ENCODE assay signal across 28 cellular contexts in genomic region chr19:20616071-20616470, GRCh38.
"Had no signal": no experiment of that assay in that cellular context is flagged by ENCODE, and none has a peak within 500 bp of the region (broad histone marks: within the 10 kb centered on the region; RNA-seq: fewer than 3 reads in every experiment).

No MANE protein-coding gene starts in this region.

- H3K27me3 ChIP-seq: colonic mucosa, dorsolateral prefrontal cortex, esophagus muscularis mucosa, esophagus squamous epithelium, foreskin keratinocyte, gastrocnemius medialis, gastroesophageal sphincter, heart left ventricle, heart right ventricle had no signal

- ATAC-seq: effector memory CD8-positive, alpha-beta T cell; esophagus mucosa; foreskin keratinocyte; gastrocnemius medialis; gastroesophageal sphincter; heart left ventricle; heart right ventricle had no signal

- H3K27ac ChIP-seq: colonic mucosa, coronary artery, dorsolateral prefrontal cortex, epithelial cell of prostate, esophagus muscularis mucosa, esophagus squamous epithelium, foreskin keratinocyte, gastrocnemius medialis, gastroesophageal sphincter, heart left ventricle, heart right ventricle had no signal

- DNase-seq: colonic mucosa; cortex of kidney; dermis blood vessel endothelial cell; dorsolateral prefrontal cortex; effector CD4-positive, alpha-beta T cell; effector CD8-positive, alpha-beta T cell; effector memory CD4-positive, alpha-beta T cell; effector memory CD8-positive, alpha-beta T cell; endodermal cell; erythroblast; esophagus squamous epithelium; foreskin fibroblast; foreskin keratinocyte; foreskin melanocyte; gastrocnemius medialis; glutamatergic neuron; head of caudate nucleus; heart left ventricle; heart right ventricle had no signal

- H3K4me3 ChIP-seq: colonic mucosa, coronary artery, dorsolateral prefrontal cortex, esophagus muscularis mucosa, esophagus squamous epithelium, gastrocnemius medialis, gastroesophageal sphincter, heart left ventricle, heart right ventricle had no signal

- H3K4me1 ChIP-seq: colonic mucosa, esophagus squamous epithelium, foreskin keratinocyte, gastrocnemius medialis, gastroesophageal sphincter, heart right ventricle had no signal

- FAIRE-seq: colon, endometrium, endothelial cell of umbilical vein, frontal cortex had no signal

- H3K36me3 ChIP-seq: colonic mucosa, esophagus muscularis mucosa, esophagus squamous epithelium, gastrocnemius medialis, gastroesophageal sphincter, heart left ventricle had no signal

- H3K9me3 ChIP-seq: colonic mucosa had no signal
